ENCODE assay signal across 26 cellular contexts in the genomic region with DNA sequence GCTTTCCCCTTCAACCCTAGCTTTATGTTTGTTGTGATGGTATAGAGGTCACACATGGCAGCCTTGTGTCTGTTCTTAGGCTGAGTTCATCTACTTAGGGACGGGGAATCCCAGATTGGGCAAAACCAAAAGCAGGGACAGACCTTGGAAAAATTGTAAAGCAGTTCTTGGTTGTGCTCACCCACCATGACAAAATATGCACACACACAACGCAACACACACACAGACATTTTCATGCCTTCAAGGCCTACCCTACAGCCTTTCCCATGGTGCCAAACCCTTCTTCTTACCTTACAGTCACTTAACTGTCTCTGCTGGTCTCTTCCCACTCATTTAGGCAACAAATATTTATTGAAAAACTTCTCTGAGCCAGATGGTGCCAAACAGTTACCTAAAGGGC. TPM values are rescaled to one million over a fixed set of nuclear protein-coding genes. Genes with fewer than 3 reads are reported as not detected.
"Had no signal": no experiment of that assay in that cellular context is flagged by ENCODE, and none has a peak within 500 bp of the region (broad histone marks: within the 10 kb centered on the region; RNA-seq: fewer than 3 reads in every experiment).

No MANE protein-coding gene starts in this region.

- H3K36me3 Mint-ChIP-seq: activated CD8-positive, alpha-beta memory T cell treated with anti-CD3 and anti-CD28 coated beads, Interleukin-2, amount 10 ng/mL, durations not matched to agents 7 days and 5 days had no signal

- FAIRE-seq: frontal cortex, pancreas had no signal

- H3K27me3 Mint-ChIP-seq: stimulated activated naive CD8-positive, alpha-beta T cell treated with anti-CD3 and anti-CD28 coated beads, Interleukin-15, Interleukin-2, amounts not matched to agents 100 ng/mL and 50 ng/mL, for 24 hours had no signal

- H3K36me3 ChIP-seq: neutrophil, pancreas had no signal

- H3K27me3 ChIP-seq: body of pancreas, pancreas, right atrium auricular region, thyroid gland, upper lobe of right lung had no signal

- H3K4me1 Mint-ChIP-seq: activated CD8-positive, alpha-beta memory T cell treated with anti-CD3 and anti-CD28 coated beads, Interleukin-2, amount 10 ng/mL, durations not matched to agents 7 days and 5 days; activated naive CD8-positive, alpha-beta T cell treated with anti-CD3 and anti-CD28 coated beads, Interleukin-2, amount 50 U/mL, for 24 hours had no signal

- H3K4me1 ChIP-seq: body of pancreas, pancreas had no signal

- H3K27ac ChIP-seq: body of pancreas, left ventricle myocardium inferior, neutrophil, pancreas, psoas muscle, right atrium auricular region, thyroid gland, upper lobe of right lung, VCaP had no signal

- H3K9me3 Mint-ChIP-seq: activated CD4-positive, alpha-beta T cell treated with anti-CD3 and anti-CD28 coated beads, Interleukin-2, amount 10 ng/mL, durations not matched to agents 24 days and 14 days; activated CD8-positive, alpha-beta T cell treated with anti-CD3 and anti-CD28 coated beads for 36 hours; activated naive CD8-positive, alpha-beta T cell treated with anti-CD3 and anti-CD28 coated beads, Interleukin-2, amount 50 U/mL, for 24 hours; activated T-helper 1 cell treated with anti-CD3 and anti-CD28 coated beads, Interleukin-12 subunit alpha, Interleukin-12 subunit beta, Interleukin-2, Interleukin-4 antibody, amounts not matched to agents 30 ng/mL and 10 ng/mL and 1 ng/mL, durations not matched to agents 14 hours and 24 hours and 36 hours; stimulated activated naive CD8-positive, alpha-beta T cell treated with anti-CD3 and anti-CD28 coated beads, Interleukin-15, Interleukin-2, amounts not matched to agents 100 ng/mL and 50 ng/mL, for 24 hours; T-helper 2 cell treated with Interferon-gamma antibody and Interleukin-4, amounts not matched to agents 5 μg/mL and 100 μg/mL, for 36 hours had no signal

- DNase-seq: activated CD4-positive, alpha-beta T cell treated with anti-CD3 and anti-CD28 coated beads, Interleukin-2, amount 10 ng/mL, durations not matched to agents 24 days and 14 days; activated CD8-positive, alpha-beta memory T cell treated with anti-CD3 and anti-CD28 coated beads, Interleukin-2, amount 10 ng/mL, durations not matched to agents 7 days and 5 days; activated CD8-positive, alpha-beta T cell treated with anti-CD3 and anti-CD28 coated beads for 36 hours; activated gamma-delta T cell; activated naive CD4-positive, alpha-beta T cell treated with anti-CD3 and anti-CD28 coated beads, Interleukin-2, amount 50 U/mL, for 16 hours; activated naive CD8-positive, alpha-beta T cell treated with anti-CD3 and anti-CD28 coated beads, Interleukin-2, amount 50 U/mL, for 24 hours; activated T-cell treated with anti-CD3 and anti-CD28 coated beads for 4 hours; body of pancreas; dermis blood vessel endothelial cell; effector memory CD4-positive, alpha-beta T cell; hypothalamus; left ventricle myocardium inferior; naive thymus-derived CD8-positive, alpha-beta T cell; pancreas; psoas muscle; stimulated activated CD4-positive, alpha-beta T cell treated with anti-CD3 and anti-CD28 coated beads, Interleukin-4, amount 100 ng/mL, for 4 hours; substantia nigra; thyroid gland; upper lobe of right lung had no signal

- H3K4me3 ChIP-seq: body of pancreas, left ventricle myocardium inferior, pancreas, psoas muscle, right atrium auricular region, thyroid gland, upper lobe of right lung had no signal

- H3K27ac Mint-ChIP-seq: activated CD4-positive, alpha-beta T cell treated with anti-CD3 and anti-CD28 coated beads, Interleukin-2, amount 10 ng/mL, durations not matched to agents 24 days and 14 days; activated CD8-positive, alpha-beta memory T cell treated with anti-CD3 and anti-CD28 coated beads, Interleukin-2, amount 10 ng/mL, durations not matched to agents 7 days and 5 days; activated CD8-positive, alpha-beta T cell treated with anti-CD3 and anti-CD28 coated beads for 36 hours; activated naive CD8-positive, alpha-beta T cell treated with anti-CD3 and anti-CD28 coated beads, Interleukin-2, amount 50 U/mL, for 24 hours; activated T-helper 1 cell treated with anti-CD3 and anti-CD28 coated beads, Interleukin-12 subunit alpha, Interleukin-12 subunit beta, Interleukin-2, Interleukin-4 antibody, amounts not matched to agents 30 ng/mL and 10 ng/mL and 1 ng/mL, durations not matched to agents 14 hours and 24 hours and 36 hours; naive thymus-derived CD8-positive, alpha-beta T cell; stimulated activated naive CD8-positive, alpha-beta T cell treated with anti-CD3 and anti-CD28 coated beads, Interleukin-15, Interleukin-2, amounts not matched to agents 100 ng/mL and 50 ng/mL, for 24 hours; T-helper 2 cell treated with Interferon-gamma antibody and Interleukin-4, amounts not matched to agents 5 μg/mL and 100 μg/mL, for 36 hours had no signal

- H3K9me3 ChIP-seq: body of pancreas, left ventricle myocardium inferior, neutrophil, pancreas, psoas muscle, right atrium auricular region, thyroid gland, upper lobe of right lung had no signal

- H3K4me3 Mint-ChIP-seq: activated CD4-positive, alpha-beta T cell treated with anti-CD3 and anti-CD28 coated beads, Interleukin-2, amount 10 ng/mL, durations not matched to agents 24 days and 14 days; activated CD8-positive, alpha-beta memory T cell treated with anti-CD3 and anti-CD28 coated beads, Interleukin-2, amount 10 ng/mL, durations not matched to agents 7 days and 5 days; activated CD8-positive, alpha-beta T cell treated with anti-CD3 and anti-CD28 coated beads for 36 hours; activated naive CD8-positive, alpha-beta T cell treated with anti-CD3 and anti-CD28 coated beads, Interleukin-2, amount 50 U/mL, for 24 hours; activated T-helper 1 cell treated with anti-CD3 and anti-CD28 coated beads, Interleukin-12 subunit alpha, Interleukin-12 subunit beta, Interleukin-2, Interleukin-4 antibody, amounts not matched to agents 30 ng/mL and 10 ng/mL and 1 ng/mL, durations not matched to agents 14 hours and 24 hours and 36 hours; naive thymus-derived CD8-positive, alpha-beta T cell; stimulated activated naive CD8-positive, alpha-beta T cell treated with anti-CD3 and anti-CD28 coated beads, Interleukin-15, Interleukin-2, amounts not matched to agents 100 ng/mL and 50 ng/mL, for 24 hours; T-helper 2 cell treated with Interferon-gamma antibody and Interleukin-4, amounts not matched to agents 5 μg/mL and 100 μg/mL, for 36 hours had no signal

RNA-seq across cellular contexts. Expression of gene PCDHGC5, which starts 14.8 kb away (rescaled TPM):
- total RNA-seq: activated CD4-positive, alpha-beta T cell treated with anti-CD3 and anti-CD28 coated beads, Interleukin-2, amount 10 ng/mL, durations not matched to agents 24 days and 14 days; activated CD8-positive, alpha-beta memory T cell treated with anti-CD3 and anti-CD28 coated beads, Interleukin-2, amount 10 ng/mL, durations not matched to agents 7 days and 5 days; activated CD8-positive, alpha-beta T cell treated with anti-CD3 and anti-CD28 coated beads for 36 hours; activated T-helper 1 cell treated with anti-CD3 and anti-CD28 coated beads, Interleukin-12 subunit alpha, Interleukin-12 subunit beta, Interleukin-2, Interleukin-4 antibody, amounts not matched to agents 30 ng/mL and 10 ng/mL and 1 ng/mL, durations not matched to agents 14 hours and 24 hours and 36 hours; naive thymus-derived CD8-positive, alpha-beta T cell had no signal

RNA-seq across cellular contexts. Expression of gene PCDHGC4, which starts 18.9 kb away (rescaled TPM):
- total RNA-seq: activated CD4-positive, alpha-beta T cell treated with anti-CD3 and anti-CD28 coated beads, Interleukin-2, amount 10 ng/mL, durations not matched to agents 24 days and 14 days; activated CD8-positive, alpha-beta memory T cell treated with anti-CD3 and anti-CD28 coated beads, Interleukin-2, amount 10 ng/mL, durations not matched to agents 7 days and 5 days; activated CD8-positive, alpha-beta T cell treated with anti-CD3 and anti-CD28 coated beads for 36 hours; activated T-helper 1 cell treated with anti-CD3 and anti-CD28 coated beads, Interleukin-12 subunit alpha, Interleukin-12 subunit beta, Interleukin-2, Interleukin-4 antibody, amounts not matched to agents 30 ng/mL and 10 ng/mL and 1 ng/mL, durations not matched to agents 14 hours and 24 hours and 36 hours; naive thymus-derived CD8-positive, alpha-beta T cell had no signal

RNA-seq across cellular contexts. Expression of gene PCDHGC3, which starts 27.9 kb away (rescaled TPM):
- total RNA-seq: activated CD8-positive, alpha-beta memory T cell treated with anti-CD3 and anti-CD28 coated beads, Interleukin-2, amount 10 ng/mL, durations not matched to agents 7 days and 5 days; activated CD8-positive, alpha-beta T cell treated with anti-CD3 and anti-CD28 coated beads for 36 hours; naive thymus-derived CD8-positive, alpha-beta T cell had no signal
